ENCODE assay signal across 9 cellular contexts in genomic region chr2:54599914-54600313, GRCh38.
DNase-seq lines count a peak whose midpoint lies in the region; ATAC-seq lines count a peak whose summit lies in the region.
"Had no signal": no experiment of that assay in that cellular context is flagged by ENCODE, and none has a peak within 500 bp of the region (broad histone marks: within the 10 kb centered on the region; RNA-seq: fewer than 3 reads in every experiment).

No MANE protein-coding gene starts in this region.

- H3K27ac ChIP-seq in subcutaneous abdominal adipose tissue (ENCODE audit: low read depth, low read length) (peak overlapping the region; percentile 81), caudate nucleus (ENCODE audit: low read depth, low read length) (no peak overlapping the region)

- peaks cover 16% of the 10 kb centered on the region for H3K36me3 Mint-ChIP-seq in activated naive CD8-positive, alpha-beta T cell treated with anti-CD3 and anti-CD28 coated beads, Interleukin-2, amount 50 U/mL, for 24 hours (ENCODE audit: low read depth)

- no peaks in the 10 kb centered on the region for H3K9me3 ChIP-seq in subcutaneous abdominal adipose tissue (ENCODE audit: control insufficient read depth in 5 of 5, low read length in 5 of 5)

- in situ Hi-C loops in G401 (cut with HindIII; ENCODE audit: low sequenced_read_pairs): no loop called here

- H3K4me3 Mint-ChIP-seq in activated naive CD8-positive, alpha-beta T cell treated with anti-CD3 and anti-CD28 coated beads, Interleukin-2, amount 50 U/mL, for 24 hours: peak overlapping the region; percentile 3

- H3K36me3 ChIP-seq in subcutaneous abdominal adipose tissue (ENCODE audit: control insufficient read depth in 5 of 5, insufficient read depth in 5 of 5, low read length in 5 of 5): peaks cover 0 to 23% (median 11%) of the 10 kb centered on the region in 5 donors

- no peaks in the 10 kb centered on the region for H3K27me3 Mint-ChIP-seq in activated naive CD8-positive, alpha-beta T cell treated with anti-CD3 and anti-CD28 coated beads, Interleukin-2, amount 50 U/mL, for 24 hours

- H3K4me3 ChIP-seq in Jurkat, Clone E6-1 (ENCODE audit: low read length): no peak overlapping the region
- H3K4me3 ChIP-seq in subcutaneous abdominal adipose tissue (ENCODE audit: low read depth in 1 of 5, low read length in 5 of 5): no peak overlapping the region

- H3K9me3 Mint-ChIP-seq in activated naive CD8-positive, alpha-beta T cell treated with anti-CD3 and anti-CD28 coated beads, Interleukin-2, amount 50 U/mL, for 24 hours: no peaks in the 10 kb centered on the region

- peak; percentile 30 for ATAC-seq in activated naive CD8-positive, alpha-beta T cell treated with anti-CD3 and anti-CD28 coated beads, Interleukin-2, amount 50 U/mL, for 24 hours

- peak overlapping the region in 1 of 5 donors; percentile 50 for H3K9ac ChIP-seq in subcutaneous abdominal adipose tissue (ENCODE audit: low read length in 5 of 5)

- peak; percentile 82 for DNase-seq in Jurkat, Clone E6-1 (ENCODE audit: low read depth, low spot score)
- peak; percentile 41 for DNase-seq in activated naive CD8-positive, alpha-beta T cell treated with anti-CD3 and anti-CD28 coated beads, Interleukin-2, amount 50 U/mL, for 24 hours
- DNase-seq in kidney tubule cell (ENCODE audit: low spot score) (peak; percentile 84), caudate nucleus (lab: John Stamatoyannopoulos, UW) (no peak), RKO (ENCODE audit: low spot score) (no peak), G401 (ENCODE audit: low spot score) (no peak), NCI-H774 (lab: John Stamatoyannopoulos, UW) (no peak)
- DNase-seq: NCI-H82 had no signal

- no peaks in the 10 kb centered on the region for H3K27me3 ChIP-seq in subcutaneous abdominal adipose tissue (ENCODE audit: control insufficient read depth in 5 of 5, insufficient read depth in 4 of 5, low read length in 5 of 5)

- H3K27ac Mint-ChIP-seq in activated naive CD8-positive, alpha-beta T cell treated with anti-CD3 and anti-CD28 coated beads, Interleukin-2, amount 50 U/mL, for 24 hours: peak overlapping the region; percentile 79

- peaks cover 99% of the 10 kb centered on the region for H3K4me1 Mint-ChIP-seq in activated naive CD8-positive, alpha-beta T cell treated with anti-CD3 and anti-CD28 coated beads, Interleukin-2, amount 50 U/mL, for 24 hours

- peaks cover 37 to 93% (median 82%) of the 10 kb centered on the region in 5 donors for H3K4me1 ChIP-seq in subcutaneous abdominal adipose tissue (ENCODE audit: control insufficient read depth in 5 of 5, insufficient read depth in 5 of 5, low read length in 5 of 5)

Comparison
In these comparisons a context has a peak if more than half of its experiments do, and no peak if none do; other contexts are left out.
1. DNase-seq: peak in Jurkat, Clone E6-1 (single experiment), activated naive CD8-positive, alpha-beta T cell treated with anti-CD3 and anti-CD28 coated beads, Interleukin-2, amount 50 U/mL, for 24 hours (single experiment) and kidney tubule cell (single experiment); none in caudate nucleus (0 of 61), RKO (single experiment), G401 (single experiment) and NCI-H774 (single experiment).